12 cellular contexts compared by ENCODE assay signal in genomic region chr7:30171753-30172447, GRCh38. TPM values are rescaled to one million over a fixed set of nuclear protein-coding genes. Genes with fewer than 3 reads are reported as not detected.
A peak's percentile ranks its signal among the peaks of the same experiment; 100 is the strongest.
DNase-seq lines count a peak whose midpoint lies in the region; TF ChIP-seq lines count a peak whose summit lies in the region.
"Had no signal": no experiment of that assay in that cellular context is flagged by ENCODE, and none has a peak within 500 bp of the region (broad histone marks: within the 10 kb centered on the region; RNA-seq: fewer than 3 reads in every experiment).

No MANE protein-coding gene starts in this region.

- H3K27ac Mint-ChIP-seq in neural crest cell (ENCODE audit: unreplicated experiment), result peak overlapping the region; percentile 46
- H3K27ac Mint-ChIP-seq: WTC11 had no signal

- H3K9ac ChIP-seq in mammary epithelial cell (ENCODE audit: insufficient read depth, low read length), result peak overlapping the region; percentile 65

- no peak overlapping the region for H2AFZ ChIP-seq in mammary epithelial cell (ENCODE audit: low read depth, low read length)

- peaks cover 29% of the 10 kb centered on the region for H3K4me1 Mint-ChIP-seq in neural crest cell

- H3K36me3 ChIP-seq in mammary epithelial cell (ENCODE audit: insufficient read depth, low read length), result no peaks in the 10 kb centered on the region

- DNase-seq in AG08395 (ENCODE audit: low spot score) (peak; percentile 42), NCI-H460 (ENCODE audit: extremely low read depth, low read depth) (peak; percentile 30), mammary epithelial cell (peak; percentile 81), neural crest cell (ENCODE audit: low read depth, low spot score) (no peak), NCI-H345 (lab: John Stamatoyannopoulos, UW) (no peak), cerebellar nuclear complex (lab: John Stamatoyannopoulos, UW) (no peak), NCI-H187 (lab: John Stamatoyannopoulos, UW) (no peak)
- DNase-seq in effector CD4-positive, alpha-beta T cell, result no peak
- DNase-seq: AML-193; naive thymus-derived CD4-positive, alpha-beta T cell; NCI-H1105 had no signal

- H3K27ac ChIP-seq in mammary epithelial cell (ENCODE audit: insufficient read depth, low read depth, low read length), result peak overlapping the region; percentile 91

- dilution Hi-C loops in mammary epithelial cell (cut with HindIII; ENCODE audit: low sequenced_read_pairs), result no loop called here

- no peak overlapping the region for H3K4me3 ChIP-seq in mammary epithelial cell (replicated peaks in 1 of 3; ENCODE audit: insufficient read depth in 1 of 3, low read depth in 2 of 3, low read length in 3 of 3)

- H3K36me3 Mint-ChIP-seq in neural crest cell (ENCODE audit: low read depth), result no peaks in the 10 kb centered on the region
- H3K36me3 Mint-ChIP-seq: WTC11 had no signal

- H3K9me3 ChIP-seq in mammary epithelial cell (replicated peaks; ENCODE audit: insufficient read depth, low read length), result no peaks in the 10 kb centered on the region

- H4K20me1 ChIP-seq in mammary epithelial cell (ENCODE audit: insufficient read depth, low read length), result no peaks in the 10 kb centered on the region

- H3K27me3 Mint-ChIP-seq in neural crest cell (ENCODE audit: low read depth), result peaks cover 19% of the 10 kb centered on the region

- CTCF ChIA-PET in mammary epithelial cell (lab: Charles Lee; ENCODE audit: low non-redundant PET), result interaction anchor here (0.7 kb wide), 1 partner anchor 767 kb away, joined by 3 read pairs; no protein-coding TSS in a partner anchor

- no peaks in the 10 kb centered on the region for H3K9me3 Mint-ChIP-seq in neural crest cell
- H3K9me3 Mint-ChIP-seq: naive thymus-derived CD4-positive, alpha-beta T cell; WTC11 had no signal

- no peaks in the 10 kb centered on the region for H3K27me3 ChIP-seq in mammary epithelial cell (ENCODE audit: insufficient read depth, low read length)

- intact Hi-C loops in mammary epithelial cell (cut with micrococcal nuclease), result loop anchor here (2.0 kb wide), 2 partner anchors 37 to 69 kb away; partner anchors contain the start of gene MTURN

- peak overlapping the region; percentile 37 for H3K4me2 ChIP-seq in mammary epithelial cell (ENCODE audit: insufficient read depth, low read depth, low read length)

- H3K4me3 Mint-ChIP-seq in neural crest cell, result no peak overlapping the region
- H3K4me3 Mint-ChIP-seq: naive thymus-derived CD4-positive, alpha-beta T cell; WTC11 had no signal

- in situ Hi-C loops in mammary epithelial cell (cut with MboI; ENCODE audit: low sequenced_read_pairs in 2 of 2), result no loop called here

- no peak for TF ChIP-seq CTCF in mammary epithelial cell (conservative IDR thresholded peaks at IDR 0.05 in 1 of 2, IDR thresholded peaks at IDR 0.05 in 1 of 2; ENCODE audit: extremely low read depth in 1 of 2, insufficient read depth in 1 of 2, low read depth in 1 of 2, low read length in 2 of 2)
- no peak for TF ChIP-seq CTCF in neural crest cell (conservative IDR thresholded peaks at IDR 0.05)

- 66% methylated on average over 9 of the region's 9 CpGs for WGBS in mammary epithelial cell (ENCODE audit: low coverage, missing lambda C conversion rate)

- peaks cover 52% of the 10 kb centered on the region for H3K4me1 ChIP-seq in mammary epithelial cell (ENCODE audit: insufficient read depth, low read length)

- H3K79me2 ChIP-seq in mammary epithelial cell (ENCODE audit: insufficient read depth, low read length), result no peaks in the 10 kb centered on the region

- BruUV-seq in mammary epithelial cell (replicated peaks; lab: Mats Ljungman, UMichigan), result TSS peak; percentile 45

RNA-seq across cellular contexts. Expression of gene MTURN, which starts 37.1 kb away (rescaled TPM):
- 2.5 TPM in 2 replicates for total RNA-seq in NCI-H460 (2014; rRNA removed; shearing (Covaris generic))
- 6.1 and 9.5 TPM in 2 replicates for polyA plus RNA-seq in NCI-H460 (2014; cell fraction: nucleus; rRNA removed)
- total RNA-seq in mammary epithelial cell (10 to 100 TPM in 1 of 2 donors, 1 to 10 TPM in 1; 9.7 to 15.5 TPM), neural crest cell (6.6 and 6.8 TPM in 2 replicates)
- 5.2 TPM for polyA plus RNA-seq in mammary epithelial cell
- 7.6 TPM for polyA minus RNA-seq in mammary epithelial cell

Comparison
In these comparisons a context has a peak if more than half of its experiments do, and no peak if none do; other contexts are left out.
1. DNase-seq: peak in AG08395 (single experiment), NCI-H460 (single experiment) and mammary epithelial cell (single experiment); none in neural crest cell (single experiment), NCI-H345 (single experiment), cerebellar nuclear complex (0 of 2), effector CD4-positive, alpha-beta T cell (single experiment) and NCI-H187 (0 of 2).